ENCODE assay signal across 12 cellular contexts in genomic region chr22:23227380-23227779, GRCh38. TPM values are rescaled to one million over a fixed set of nuclear protein-coding genes. Genes with fewer than 3 reads are reported as not detected.
DNase-seq lines count a peak whose midpoint lies in the region; ATAC-seq and TF ChIP-seq lines count a peak whose summit lies in the region.
"Had no signal": no experiment of that assay in that cellular context is flagged by ENCODE, and none has a peak within 500 bp of the region (broad histone marks: within the 10 kb centered on the region; RNA-seq: fewer than 3 reads in every experiment).

No MANE protein-coding gene starts in this region.

- H3K4me1 ChIP-seq in RWPE2 (ENCODE audit: insufficient read depth, poor library complexity, severe bottlenecking) (peaks cover 49% of the 10 kb centered on the region), esophagus (ENCODE audit: control insufficient read depth in 2 of 2, insufficient read depth in 2 of 2, low read length in 1 of 2) (peaks cover 12 to 23% of the 10 kb centered on the region in 2 donors), spleen (peaks cover 18 to 71% (median 49%) of the 10 kb centered on the region in 6 donors)

- H3K4me1 Mint-ChIP-seq in activated CD8-positive, alpha-beta T cell treated with anti-CD3 and anti-CD28 coated beads for 36 hours (ENCODE audit: low read depth), result peaks cover 60% of the 10 kb centered on the region
- H3K4me1 Mint-ChIP-seq in activated CD8-positive, alpha-beta T cell treated with anti-CD3 and anti-CD28 coated beads, Interleukin-2, amount 10 ng/mL, durations not matched to agents 7 days and 5 days (ENCODE audit: low read depth), result peaks cover 45% of the 10 kb centered on the region

- H3K4me3 Mint-ChIP-seq in activated CD8-positive, alpha-beta T cell treated with anti-CD3 and anti-CD28 coated beads for 36 hours, result no peak overlapping the region
- no peak overlapping the region for H3K4me3 Mint-ChIP-seq in activated CD8-positive, alpha-beta T cell treated with anti-CD3 and anti-CD28 coated beads, Interleukin-2, amount 10 ng/mL, durations not matched to agents 7 days and 5 days

- H3K4me3 ChIP-seq in RWPE2 (ENCODE audit: severe bottlenecking) (no peak overlapping the region), esophagus (ENCODE audit: low read depth in 1 of 2, low read length in 2 of 2) (no peak overlapping the region), spleen (no peak overlapping the region)
- H3K4me3 ChIP-seq: adrenal gland had no signal

- H3K27me3 ChIP-seq in RWPE2 (ENCODE audit: insufficient read depth, poor library complexity, severe bottlenecking) (no peaks in the 10 kb centered on the region), esophagus (ENCODE audit: control insufficient read depth in 1 of 2, insufficient read depth in 2 of 2, low read length in 2 of 2) (no peaks in the 10 kb centered on the region), spleen (replicated peaks in 1 of 7) (no peaks in the 10 kb centered on the region)
- H3K27me3 ChIP-seq: adrenal gland had no signal

- CTCF ChIA-PET in activated CD8-positive, alpha-beta T cell treated with anti-CD3 and anti-CD28 coated beads for 36 hours (lab: Charles Lee), result interaction anchor here (0.9 to 2.7 kb wide), 6 partner anchors 11 to 54 kb away, joined by 3 to 10 read pairs (median 4); no protein-coding TSS in a partner anchor
- CTCF ChIA-PET in activated CD8-positive, alpha-beta T cell treated with anti-CD3 and anti-CD28 coated beads, Interleukin-2, amount 10 ng/mL, durations not matched to agents 7 days and 5 days (lab: Charles Lee), result interaction anchor here (1.1 to 1.7 kb wide), 2 partner anchors 16 to 46 kb away, joined by 3 to 5 read pairs; no protein-coding TSS in a partner anchor

- intact Hi-C loops in activated CD8-positive, alpha-beta T cell treated with anti-CD3 and anti-CD28 coated beads for 36 hours (cut with micrococcal nuclease), result no loop called here
- intact Hi-C loops in spleen (cut with DNase I; ENCODE audit: low total_unique reads), result loop anchor here (10.0 kb wide), 1 partner anchor 47 kb away; no protein-coding TSS in a partner anchor

- H3K9me3 ChIP-seq in RWPE2 (ENCODE audit: severe bottlenecking) (peaks cover 34% of the 10 kb centered on the region), esophagus (ENCODE audit: control insufficient read depth in 2 of 2, insufficient read depth in 1 of 2, low read depth in 1 of 2, low read length in 1 of 2) (no peaks in the 10 kb centered on the region), spleen (peaks cover 0 to 29% (median 25%) of the 10 kb centered on the region in 8 donors)

- no peak for TF ChIP-seq POLR2A in spleen (IDR thresholded peaks at IDR 0.05)

- H3K36me3 ChIP-seq in RWPE2 (ENCODE audit: low read depth) (peaks cover 22% of the 10 kb centered on the region), esophagus (ENCODE audit: control insufficient read depth in 2 of 2, insufficient read depth in 2 of 2, low read length in 1 of 2) (no peaks in the 10 kb centered on the region), spleen (peaks cover 0 to 9% (median 0%) of the 10 kb centered on the region in 6 donors)
- H3K36me3 ChIP-seq: adrenal gland had no signal

- no peak for ATAC-seq in activated CD8-positive, alpha-beta T cell treated with anti-CD3 and anti-CD28 coated beads for 36 hours
- no peak for ATAC-seq in activated CD8-positive, alpha-beta T cell treated with anti-CD3 and anti-CD28 coated beads, Interleukin-2, amount 10 ng/mL, durations not matched to agents 7 days and 5 days
- ATAC-seq in RWPE2 (ENCODE audit: low read depth), result no peak
- no peak for ATAC-seq in HG02678 (IDR thresholded peaks at IDR 0.05; ENCODE audit: unreplicated experiment)

- peaks cover 36% of the 10 kb centered on the region for H3K36me3 Mint-ChIP-seq in activated CD8-positive, alpha-beta T cell treated with anti-CD3 and anti-CD28 coated beads for 36 hours (ENCODE audit: low read depth)
- peaks cover 34% of the 10 kb centered on the region for H3K36me3 Mint-ChIP-seq in activated CD8-positive, alpha-beta T cell treated with anti-CD3 and anti-CD28 coated beads, Interleukin-2, amount 10 ng/mL, durations not matched to agents 7 days and 5 days (ENCODE audit: low read depth)

- no peaks in the 10 kb centered on the region for H3K27me3 Mint-ChIP-seq in activated CD8-positive, alpha-beta T cell treated with anti-CD3 and anti-CD28 coated beads for 36 hours
- no peaks in the 10 kb centered on the region for H3K27me3 Mint-ChIP-seq in activated CD8-positive, alpha-beta T cell treated with anti-CD3 and anti-CD28 coated beads, Interleukin-2, amount 10 ng/mL, durations not matched to agents 7 days and 5 days (ENCODE audit: low read depth)

- H3K27ac ChIP-seq in RWPE2 (ENCODE audit: poor library complexity, severe bottlenecking), result peak overlapping the region; percentile 99
- H3K27ac ChIP-seq in esophagus (ENCODE audit: low read depth in 2 of 2, low read length in 1 of 2), result peak overlapping the region; percentile 82 to 83
- H3K27ac ChIP-seq in spleen, result peak overlapping the region in 6 of 8 donors; percentile 51 to 82 (median 74)

- POLR2A ChIA-PET in activated CD8-positive, alpha-beta T cell treated with anti-CD3 and anti-CD28 coated beads for 36 hours (lab: Charles Lee), result interaction anchor here (2.1 kb wide), 1 partner anchor 10 kb away, joined by 7 read pairs; no protein-coding TSS in a partner anchor
- POLR2A ChIA-PET in activated CD8-positive, alpha-beta T cell treated with anti-CD3 and anti-CD28 coated beads, Interleukin-2, amount 10 ng/mL, durations not matched to agents 7 days and 5 days (lab: Charles Lee), result interaction anchor here (0.8 kb wide), 1 partner anchor 10 kb away, joined by 3 read pairs; no protein-coding TSS in a partner anchor

- H3K27ac Mint-ChIP-seq in activated CD8-positive, alpha-beta T cell treated with anti-CD3 and anti-CD28 coated beads for 36 hours, result peak overlapping the region; percentile 25
- no peak overlapping the region for H3K27ac Mint-ChIP-seq in activated CD8-positive, alpha-beta T cell treated with anti-CD3 and anti-CD28 coated beads, Interleukin-2, amount 10 ng/mL, durations not matched to agents 7 days and 5 days

- peaks cover 22% of the 10 kb centered on the region for H3K9me3 Mint-ChIP-seq in activated CD8-positive, alpha-beta T cell treated with anti-CD3 and anti-CD28 coated beads for 36 hours
- H3K9me3 Mint-ChIP-seq in activated CD8-positive, alpha-beta T cell treated with anti-CD3 and anti-CD28 coated beads, Interleukin-2, amount 10 ng/mL, durations not matched to agents 7 days and 5 days (ENCODE audit: insufficient read depth), result peaks cover 17% of the 10 kb centered on the region

- TF ChIP-seq CTCF in activated CD8-positive, alpha-beta T cell treated with anti-CD3 and anti-CD28 coated beads for 36 hours (IDR thresholded peaks at IDR 0.05), result no peak
- TF ChIP-seq CTCF in RWPE2 (IDR thresholded peaks at IDR 0.05; ENCODE audit: poor library complexity, severe bottlenecking), result no peak
- no peak for TF ChIP-seq CTCF in spleen (IDR thresholded peaks at IDR 0.05 in 8 of 11, conservative IDR thresholded peaks at IDR 0.05 in 3 of 11)

- DNase-seq in activated CD8-positive, alpha-beta T cell treated with anti-CD3 and anti-CD28 coated beads for 36 hours, result no peak
- DNase-seq in activated CD8-positive, alpha-beta T cell treated with anti-CD3 and anti-CD28 coated beads, Interleukin-2, amount 10 ng/mL, durations not matched to agents 7 days and 5 days, result no peak
- no peak for DNase-seq in RWPE2 (ENCODE audit: low spot score)
- DNase-seq in spleen, result peak; percentile 16
- DNase-seq in D341Med (ENCODE audit: low spot score), result no peak
- DNase-seq in LoVo (ENCODE audit: low spot score), result no peak
- DNase-seq: MM.1S; SK-N-SH; stimulated activated naive CD4-positive, alpha-beta T cell treated with Interleukin-2 at 50 U/mL for 16 hours had no signal

- WGBS in esophagus, 2 donors, result 49 to 53% methylated on average over 1 of the region's 1 CpG
- 79 to 92% (median 83%) methylated on average over 1 of the region's 1 CpG for WGBS in spleen, 5 donors

RNA-seq across cellular contexts. Expression of gene BCR, which starts 47.1 kb away (rescaled TPM):
- total RNA-seq in activated CD8-positive, alpha-beta T cell treated with anti-CD3 and anti-CD28 coated beads for 36 hours, result 10 to 100 TPM; 30.4 to 32.0 TPM
- 10 to 100 TPM; 31.1 to 31.9 TPM for total RNA-seq in activated CD8-positive, alpha-beta T cell treated with anti-CD3 and anti-CD28 coated beads, Interleukin-2, amount 10 ng/mL, durations not matched to agents 7 days and 5 days
- polyA plus RNA-seq in esophagus, result 10 to 100 TPM; 27.8 to 30.2 TPM
- total RNA-seq in spleen, result 10 to 100 TPM; 39.3 to 64.8 (median 56.3) TPM
- 10 to 100 TPM; 15.2 to 21.9 (median 15.8) TPM for polyA plus RNA-seq in spleen
